ENCODE assay signal across 43 cellular contexts in the genomic region with DNA sequence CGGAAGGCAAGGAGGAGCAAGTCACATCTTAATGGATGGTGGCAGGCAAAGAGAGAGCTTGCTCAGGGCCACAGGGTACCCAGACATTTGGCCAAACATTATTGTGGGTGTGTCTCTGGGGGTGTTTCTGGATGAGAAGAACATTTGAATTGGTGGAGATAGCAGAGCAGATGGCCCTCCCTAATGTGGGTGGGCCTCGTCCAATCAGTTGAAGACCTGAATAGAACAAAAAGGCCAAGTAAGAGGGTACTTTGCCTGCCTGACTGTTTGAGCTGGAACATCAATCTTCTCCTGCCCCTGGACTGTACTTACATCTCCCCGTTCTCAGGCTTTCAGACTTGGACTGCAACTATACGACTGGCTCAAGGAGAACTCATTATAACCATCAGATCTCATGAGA. TPM values are rescaled to one million over a fixed set of nuclear protein-coding genes. Genes with fewer than 3 reads are reported as not detected.
"Had no signal": no experiment of that assay in that cellular context is flagged by ENCODE, and none has a peak within 500 bp of the region (broad histone marks: within the 10 kb centered on the region; RNA-seq: fewer than 3 reads in every experiment).

No MANE protein-coding gene starts in this region.

- H3K4me1 ChIP-seq: adrenal gland, ascending aorta, body of pancreas, breast epithelium had no signal

- H3K27ac Mint-ChIP-seq: activated naive CD4-positive, alpha-beta T cell treated with anti-CD3 and anti-CD28 coated beads for 36 hours; activated naive CD4-positive, alpha-beta T cell treated with anti-CD3 and anti-CD28 coated beads, Interleukin-2, amount 10 ng/mL, durations not matched to agents 7 days and 5 days; activated naive CD4-positive, alpha-beta T cell treated with anti-CD3 and anti-CD28 coated beads, Interleukin-2, amount 50 U/mL, for 24 hours; activated naive CD4-positive, alpha-beta T cell treated with anti-CD3 and anti-CD28 coated beads, Interleukin-2, amount 50 U/mL, for 72 hours; activated naive CD8-positive, alpha-beta T cell; activated naive CD8-positive, alpha-beta T cell treated with anti-CD3 and anti-CD28 coated beads for 36 hours; activated naive CD8-positive, alpha-beta T cell treated with anti-CD3 and anti-CD28 coated beads, Interleukin-2, amount 10 ng/mL, durations not matched to agents 7 days and 5 days; activated naive CD8-positive, alpha-beta T cell treated with anti-CD3 and anti-CD28 coated beads, Interleukin-2, amount 50 U/mL, for 24 hours; activated T-cell treated with anti-CD3 and anti-CD28 coated beads, Interleukin-2, amount 50 U/mL, for 24 hours; activated T-cell treated with anti-CD3 and anti-CD28 coated beads, Interleukin-2, amount 50 U/mL, for 72 hours; activated T-helper 1 cell treated with anti-CD3 and anti-CD28 coated beads, Interleukin-12 subunit alpha, Interleukin-12 subunit beta, Interleukin-2, Interleukin-4 antibody, amounts not matched to agents 30 ng/mL and 10 ng/mL and 1 ng/mL, durations not matched to agents 14 hours and 24 hours and 36 hours; activated T-helper 17 cell treated with anti-CD3 and anti-CD28 coated beads, Interleukin-2, amount 50 U/mL, for 72 hours; activated T-helper 2 cell treated with anti-CD3 and anti-CD28 coated beads, Interferon-gamma antibody, Interleukin-2, Interleukin-4, amounts not matched to agents 10 μg/mL and 5 μg/mL and 100 μg/mL, durations not matched to agents 14 hours and 24 hours and 36 hours; brain had no signal

- H3K4me1 Mint-ChIP-seq: activated naive CD4-positive, alpha-beta T cell treated with anti-CD3 and anti-CD28 coated beads, Interleukin-2, amount 10 ng/mL, durations not matched to agents 7 days and 5 days; activated naive CD4-positive, alpha-beta T cell treated with anti-CD3 and anti-CD28 coated beads, Interleukin-2, amount 50 U/mL, for 24 hours; activated naive CD8-positive, alpha-beta T cell treated with anti-CD3 and anti-CD28 coated beads for 36 hours; activated naive CD8-positive, alpha-beta T cell treated with anti-CD3 and anti-CD28 coated beads, Interleukin-2, amount 10 ng/mL, durations not matched to agents 7 days and 5 days; activated naive CD8-positive, alpha-beta T cell treated with anti-CD3 and anti-CD28 coated beads, Interleukin-2, amount 50 U/mL, for 24 hours; activated T-helper 17 cell treated with anti-CD3 and anti-CD28 coated beads, Interleukin-2, amount 50 U/mL, for 72 hours; brain; central memory CD8-positive, alpha-beta T cell had no signal

- H3K9me3 ChIP-seq: adrenal gland, ascending aorta, body of pancreas, breast epithelium had no signal

- H3K36me3 Mint-ChIP-seq: activated naive CD4-positive, alpha-beta T cell treated with anti-CD3 and anti-CD28 coated beads, Interleukin-2, amount 10 ng/mL, durations not matched to agents 7 days and 5 days; activated naive CD4-positive, alpha-beta T cell treated with anti-CD3 and anti-CD28 coated beads, Interleukin-2, amount 50 U/mL, for 24 hours; activated naive CD8-positive, alpha-beta T cell; activated naive CD8-positive, alpha-beta T cell treated with anti-CD3 and anti-CD28 coated beads for 36 hours; activated naive CD8-positive, alpha-beta T cell treated with anti-CD3 and anti-CD28 coated beads, Interleukin-2, amount 10 ng/mL, durations not matched to agents 7 days and 5 days had no signal

- H3K4me3 ChIP-seq: adrenal gland, ascending aorta, body of pancreas, breast epithelium, cardiac muscle cell had no signal

- H3K4me3 Mint-ChIP-seq: activated naive CD4-positive, alpha-beta T cell treated with anti-CD3 and anti-CD28 coated beads for 36 hours; activated naive CD4-positive, alpha-beta T cell treated with anti-CD3 and anti-CD28 coated beads, Interleukin-2, amount 10 ng/mL, durations not matched to agents 7 days and 5 days; activated naive CD4-positive, alpha-beta T cell treated with anti-CD3 and anti-CD28 coated beads, Interleukin-2, amount 50 U/mL, for 24 hours; activated naive CD8-positive, alpha-beta T cell; activated naive CD8-positive, alpha-beta T cell treated with anti-CD3 and anti-CD28 coated beads for 36 hours; activated naive CD8-positive, alpha-beta T cell treated with anti-CD3 and anti-CD28 coated beads, Interleukin-2, amount 10 ng/mL, durations not matched to agents 7 days and 5 days; activated naive CD8-positive, alpha-beta T cell treated with anti-CD3 and anti-CD28 coated beads, Interleukin-2, amount 50 U/mL, for 24 hours; activated T-cell treated with anti-CD3 and anti-CD28 coated beads, Interleukin-2, amount 50 U/mL, for 24 hours; activated T-cell treated with anti-CD3 and anti-CD28 coated beads, Interleukin-2, amount 50 U/mL, for 4 hours; activated T-cell treated with anti-CD3 and anti-CD28 coated beads, Interleukin-2, amount 50 U/mL, for 72 hours; activated T-helper 1 cell treated with anti-CD3 and anti-CD28 coated beads, Interleukin-12 subunit alpha, Interleukin-12 subunit beta, Interleukin-2, Interleukin-4 antibody, amounts not matched to agents 30 ng/mL and 10 ng/mL and 1 ng/mL, durations not matched to agents 14 hours and 24 hours and 36 hours; activated T-helper 17 cell treated with anti-CD3 and anti-CD28 coated beads, Interleukin-2, amount 50 U/mL, for 72 hours; brain; central memory CD8-positive, alpha-beta T cell had no signal

- H3K27me3 Mint-ChIP-seq: brain had no signal

- H3K27me3 ChIP-seq: adrenal gland, ascending aorta, body of pancreas, brain microvascular endothelial cell, breast epithelium, cardiac muscle cell had no signal

- ATAC-seq: activated naive CD4-positive, alpha-beta T cell treated with anti-CD3 and anti-CD28 coated beads, Interleukin-2, amount 50 U/mL, for 72 hours; activated naive CD8-positive, alpha-beta T cell treated with anti-CD3 and anti-CD28 coated beads, Interleukin-2, amount 50 U/mL, for 24 hours; activated T-cell treated with anti-CD3 and anti-CD28 coated beads, Interleukin-2, amount 50 U/mL, for 4 hours; activated T-cell treated with anti-CD3 and anti-CD28 coated beads, Interleukin-2, amount 50 U/mL, for 72 hours; activated T-helper 17 cell treated with anti-CD3 and anti-CD28 coated beads, Interleukin-2, amount 50 U/mL, for 72 hours; body of pancreas had no signal

- DNase-seq: activated effector memory CD4-positive, alpha-beta T cell treated with anti-CD3 and anti-CD28 coated beads, Interleukin-2, amount 50 U/mL, for 16 hours; activated effector memory CD4-positive, alpha-beta T cell treated with Interleukin-2 at 50 U/mL for 16 hours; activated gamma-delta T cell; activated gamma-delta T cell treated with Interleukin-2 at 50 U/mL for 16 hours; activated naive CD4-positive, alpha-beta T cell; activated naive CD4-positive, alpha-beta T cell treated with anti-CD3 and anti-CD28 coated beads for 36 hours; activated naive CD4-positive, alpha-beta T cell treated with anti-CD3 and anti-CD28 coated beads, Interleukin-2, amount 10 ng/mL, durations not matched to agents 7 days and 5 days; activated naive CD4-positive, alpha-beta T cell treated with anti-CD3 and anti-CD28 coated beads, Interleukin-2, amount 50 U/mL, for 16 hours; activated naive CD4-positive, alpha-beta T cell treated with Interleukin-2 at 50 U/mL for 16 hours; activated naive CD8-positive, alpha-beta T cell treated with anti-CD3 and anti-CD28 coated beads for 36 hours; activated naive CD8-positive, alpha-beta T cell treated with anti-CD3 and anti-CD28 coated beads, Interleukin-2, amount 10 ng/mL, durations not matched to agents 7 days and 5 days; activated naive CD8-positive, alpha-beta T cell treated with anti-CD3 and anti-CD28 coated beads, Interleukin-2, amount 50 U/mL, for 24 hours; activated T-cell treated with anti-CD3 and anti-CD28 coated beads, Interleukin-2, amount 50 U/mL, for 1 hour; activated T-cell treated with anti-CD3 and anti-CD28 coated beads, Interleukin-2, amount 50 U/mL, for 24 hours; activated T-cell treated with anti-CD3 and anti-CD28 coated beads, Interleukin-2, amount 50 U/mL, for 4 hours; activated T-cell treated with anti-CD3 and anti-CD28 coated beads, Interleukin-2, amount 50 U/mL, for 48 hours; activated T-cell treated with anti-CD3 and anti-CD28 coated beads, Interleukin-2, amount 50 U/mL, for 72 hours; adrenal gland; amniotic stem cell; amygdala; anterior cingulate cortex; aorta; body of pancreas; brain microvascular endothelial cell; caudate nucleus; cerebellar nuclear complex had no signal

- FAIRE-seq: astrocyte, bronchial epithelial cell had no signal

- H3K36me3 ChIP-seq: adrenal gland, ascending aorta, brain microvascular endothelial cell, cardiac muscle cell had no signal

- H3K27ac ChIP-seq: adrenal gland, ascending aorta, body of pancreas, brain microvascular endothelial cell, breast epithelium, cardiac muscle cell had no signal

- H3K9me3 Mint-ChIP-seq: activated naive CD4-positive, alpha-beta T cell treated with anti-CD3 and anti-CD28 coated beads for 36 hours; activated naive CD4-positive, alpha-beta T cell treated with anti-CD3 and anti-CD28 coated beads, Interleukin-2, amount 10 ng/mL, durations not matched to agents 7 days and 5 days; activated naive CD8-positive, alpha-beta T cell treated with anti-CD3 and anti-CD28 coated beads, Interleukin-2, amount 10 ng/mL, durations not matched to agents 7 days and 5 days; activated T-cell treated with anti-CD3 and anti-CD28 coated beads, Interleukin-2, amount 50 U/mL, for 24 hours had no signal

RNA-seq across cellular contexts. Expression of a gene that starts 55.8 kb away (rescaled TPM):
- total RNA-seq: activated naive CD4-positive, alpha-beta T cell treated with anti-CD3 and anti-CD28 coated beads for 36 hours; activated naive CD4-positive, alpha-beta T cell treated with anti-CD3 and anti-CD28 coated beads, Interleukin-2, amount 50 U/mL, for 72 hours; activated naive CD8-positive, alpha-beta T cell treated with anti-CD3 and anti-CD28 coated beads for 36 hours; activated naive CD8-positive, alpha-beta T cell treated with anti-CD3 and anti-CD28 coated beads, Interleukin-2, amount 10 ng/mL, durations not matched to agents 7 days and 5 days; activated T-cell treated with anti-CD3 and anti-CD28 coated beads, Interleukin-2, amount 50 U/mL, for 4 hours; activated T-cell treated with anti-CD3 and anti-CD28 coated beads, Interleukin-2, amount 50 U/mL, for 72 hours; activated T-helper 1 cell treated with anti-CD3 and anti-CD28 coated beads, Interleukin-12 subunit alpha, Interleukin-12 subunit beta, Interleukin-2, Interleukin-4 antibody, amounts not matched to agents 30 ng/mL and 10 ng/mL and 1 ng/mL, durations not matched to agents 14 hours and 24 hours and 36 hours; activated T-helper 17 cell treated with anti-CD3 and anti-CD28 coated beads, Interleukin-2, amount 50 U/mL, for 72 hours; activated T-helper 2 cell treated with anti-CD3 and anti-CD28 coated beads, Interferon-gamma antibody, Interleukin-2, Interleukin-4, amounts not matched to agents 10 μg/mL and 5 μg/mL and 100 μg/mL, durations not matched to agents 14 hours and 24 hours and 36 hours; adrenal gland; aorta; ascending aorta; astrocyte; body of pancreas; breast epithelium; bronchial epithelial cell; cardiac muscle cell; cardiac septum; cerebellum; chondrocyte had no signal
- polyA plus RNA-seq: adipose tissue, adrenal gland, aorta, cardiac muscle cell had no signal
